In the genomic region with DNA sequence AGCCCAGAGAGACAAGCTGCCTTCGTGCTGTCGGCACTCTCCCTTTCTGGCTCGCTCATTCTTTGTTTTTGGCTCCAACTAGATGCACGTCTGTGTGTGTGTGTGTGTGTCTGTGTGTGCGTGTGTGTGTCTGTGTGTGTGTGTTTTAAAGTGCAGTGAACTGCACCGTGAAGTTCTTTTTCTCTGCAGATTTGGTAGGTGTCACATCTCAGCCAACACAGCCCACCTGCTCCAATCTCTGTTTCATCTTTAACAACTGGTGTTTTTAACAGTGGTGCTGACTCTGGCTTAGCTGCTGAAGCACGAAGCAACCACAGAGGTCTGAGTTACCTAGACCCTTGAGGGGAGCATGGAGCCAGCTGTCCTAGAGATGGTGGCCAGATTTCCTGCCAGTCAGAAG, we compare ENCODE assay signal across 1 cellular context.
TF ChIP-seq lines count a peak whose summit lies in the region.

No MANE protein-coding gene starts in this region.

TF ChIP-seq in H1, 55 proteins besides CTCF, POLR2A, EP300 and RAD21:
- TF ChIP-seq KDM4A (IDR thresholded peaks at IDR 0.05; ENCODE audit: low read depth, low read length, severe bottlenecking) = no peak
- TF ChIP-seq CBX8 (IDR thresholded peaks at IDR 0.05; ENCODE audit: borderline replicate concordance, low read depth, low read length) = no peak
- TF ChIP-seq SIRT6 (IDR thresholded peaks at IDR 0.05; ENCODE audit: low read length) = no peak
- no peak for TF ChIP-seq GTF2F1 (IDR thresholded peaks at IDR 0.05; ENCODE audit: borderline replicate concordance, low read depth, low read length)
- no peak for TF ChIP-seq TBP (IDR thresholded peaks at IDR 0.05; ENCODE audit: low read depth, low read length)
- TF ChIP-seq SRF (IDR thresholded peaks at IDR 0.05; ENCODE audit: low read depth, low read length) = no peak
- TF ChIP-seq TCF12 (IDR thresholded peaks at IDR 0.05; ENCODE audit: low read depth, low read length) = no peak
- no peak for TF ChIP-seq PHF8 (conservative IDR thresholded peaks at IDR 0.05; ENCODE audit: low read depth, low read length)
- TF ChIP-seq, protein P1, sequence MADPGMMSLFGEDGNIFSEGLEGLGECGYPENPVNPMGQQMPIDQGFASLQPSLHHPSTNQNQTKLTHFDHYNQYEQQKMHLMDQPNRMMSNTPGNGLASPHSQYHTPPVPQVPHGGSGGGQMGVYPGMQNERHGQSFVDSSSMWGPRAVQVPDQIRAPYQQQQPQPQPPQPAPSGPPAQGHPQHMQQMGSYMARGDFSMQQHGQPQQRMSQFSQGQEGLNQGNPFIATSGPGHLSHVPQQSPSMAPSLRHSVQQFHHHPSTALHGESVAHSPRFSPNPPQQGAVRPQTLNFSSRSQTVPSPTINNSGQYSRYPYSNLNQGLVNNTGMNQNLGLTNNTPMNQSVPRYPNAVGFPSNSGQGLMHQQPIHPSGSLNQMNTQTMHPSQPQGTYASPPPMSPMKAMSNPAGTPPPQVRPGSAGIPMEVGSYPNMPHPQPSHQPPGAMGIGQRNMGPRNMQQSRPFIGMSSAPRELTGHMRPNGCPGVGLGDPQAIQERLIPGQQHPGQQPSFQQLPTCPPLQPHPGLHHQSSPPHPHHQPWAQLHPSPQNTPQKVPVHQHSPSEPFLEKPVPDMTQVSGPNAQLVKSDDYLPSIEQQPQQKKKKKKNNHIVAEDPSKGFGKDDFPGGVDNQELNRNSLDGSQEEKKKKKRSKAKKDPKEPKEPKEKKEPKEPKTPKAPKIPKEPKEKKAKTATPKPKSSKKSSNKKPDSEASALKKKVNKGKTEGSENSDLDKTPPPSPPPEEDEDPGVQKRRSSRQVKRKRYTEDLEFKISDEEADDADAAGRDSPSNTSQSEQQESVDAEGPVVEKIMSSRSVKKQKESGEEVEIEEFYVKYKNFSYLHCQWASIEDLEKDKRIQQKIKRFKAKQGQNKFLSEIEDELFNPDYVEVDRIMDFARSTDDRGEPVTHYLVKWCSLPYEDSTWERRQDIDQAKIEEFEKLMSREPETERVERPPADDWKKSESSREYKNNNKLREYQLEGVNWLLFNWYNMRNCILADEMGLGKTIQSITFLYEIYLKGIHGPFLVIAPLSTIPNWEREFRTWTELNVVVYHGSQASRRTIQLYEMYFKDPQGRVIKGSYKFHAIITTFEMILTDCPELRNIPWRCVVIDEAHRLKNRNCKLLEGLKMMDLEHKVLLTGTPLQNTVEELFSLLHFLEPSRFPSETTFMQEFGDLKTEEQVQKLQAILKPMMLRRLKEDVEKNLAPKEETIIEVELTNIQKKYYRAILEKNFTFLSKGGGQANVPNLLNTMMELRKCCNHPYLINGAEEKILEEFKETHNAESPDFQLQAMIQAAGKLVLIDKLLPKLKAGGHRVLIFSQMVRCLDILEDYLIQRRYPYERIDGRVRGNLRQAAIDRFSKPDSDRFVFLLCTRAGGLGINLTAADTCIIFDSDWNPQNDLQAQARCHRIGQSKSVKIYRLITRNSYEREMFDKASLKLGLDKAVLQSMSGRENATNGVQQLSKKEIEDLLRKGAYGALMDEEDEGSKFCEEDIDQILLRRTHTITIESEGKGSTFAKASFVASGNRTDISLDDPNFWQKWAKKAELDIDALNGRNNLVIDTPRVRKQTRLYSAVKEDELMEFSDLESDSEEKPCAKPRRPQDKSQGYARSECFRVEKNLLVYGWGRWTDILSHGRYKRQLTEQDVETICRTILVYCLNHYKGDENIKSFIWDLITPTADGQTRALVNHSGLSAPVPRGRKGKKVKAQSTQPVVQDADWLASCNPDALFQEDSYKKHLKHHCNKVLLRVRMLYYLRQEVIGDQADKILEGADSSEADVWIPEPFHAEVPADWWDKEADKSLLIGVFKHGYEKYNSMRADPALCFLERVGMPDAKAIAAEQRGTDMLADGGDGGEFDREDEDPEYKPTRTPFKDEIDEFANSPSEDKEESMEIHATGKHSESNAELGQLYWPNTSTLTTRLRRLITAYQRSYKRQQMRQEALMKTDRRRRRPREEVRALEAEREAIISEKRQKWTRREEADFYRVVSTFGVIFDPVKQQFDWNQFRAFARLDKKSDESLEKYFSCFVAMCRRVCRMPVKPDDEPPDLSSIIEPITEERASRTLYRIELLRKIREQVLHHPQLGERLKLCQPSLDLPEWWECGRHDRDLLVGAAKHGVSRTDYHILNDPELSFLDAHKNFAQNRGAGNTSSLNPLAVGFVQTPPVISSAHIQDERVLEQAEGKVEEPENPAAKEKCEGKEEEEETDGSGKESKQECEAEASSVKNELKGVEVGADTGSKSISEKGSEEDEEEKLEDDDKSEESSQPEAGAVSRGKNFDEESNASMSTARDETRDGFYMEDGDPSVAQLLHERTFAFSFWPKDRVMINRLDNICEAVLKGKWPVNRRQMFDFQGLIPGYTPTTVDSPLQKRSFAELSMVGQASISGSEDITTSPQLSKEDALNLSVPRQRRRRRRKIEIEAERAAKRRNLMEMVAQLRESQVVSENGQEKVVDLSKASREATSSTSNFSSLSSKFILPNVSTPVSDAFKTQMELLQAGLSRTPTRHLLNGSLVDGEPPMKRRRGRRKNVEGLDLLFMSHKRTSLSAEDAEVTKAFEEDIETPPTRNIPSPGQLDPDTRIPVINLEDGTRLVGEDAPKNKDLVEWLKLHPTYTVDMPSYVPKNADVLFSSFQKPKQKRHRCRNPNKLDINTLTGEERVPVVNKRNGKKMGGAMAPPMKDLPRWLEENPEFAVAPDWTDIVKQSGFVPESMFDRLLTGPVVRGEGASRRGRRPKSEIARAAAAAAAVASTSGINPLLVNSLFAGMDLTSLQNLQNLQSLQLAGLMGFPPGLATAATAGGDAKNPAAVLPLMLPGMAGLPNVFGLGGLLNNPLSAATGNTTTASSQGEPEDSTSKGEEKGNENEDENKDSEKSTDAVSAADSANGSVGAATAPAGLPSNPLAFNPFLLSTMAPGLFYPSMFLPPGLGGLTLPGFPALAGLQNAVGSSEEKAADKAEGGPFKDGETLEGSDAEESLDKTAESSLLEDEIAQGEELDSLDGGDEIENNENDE (IDR thresholded peaks at IDR 0.05; ENCODE audit: insufficient replicate concordance, low read length) = no peak
- no peak for TF ChIP-seq RBBP5 (IDR thresholded peaks at IDR 0.05; ENCODE audit: borderline replicate concordance, low read depth, low read length)
- TF ChIP-seq TEAD4 (IDR thresholded peaks at IDR 0.05; ENCODE audit: low read depth, low read length) = no peak
- no peak for TF ChIP-seq TAF1 (IDR thresholded peaks at IDR 0.05; ENCODE audit: low read depth, low read length)
- no peak for TF ChIP-seq MAFK (IDR thresholded peaks at IDR 0.05; ENCODE audit: low read depth, low read length)
- no peak for TF ChIP-seq YY1 (IDR thresholded peaks at IDR 0.05; ENCODE audit: low read depth, low read length)
